In genomic region chr13:105220063-105220462, GRCh38 we compare ENCODE assay signal across 21 cellular contexts.
"Had no signal": no experiment of that assay in that cellular context is flagged by ENCODE, and none has a peak within 500 bp of the region (broad histone marks: within the 10 kb centered on the region; RNA-seq: fewer than 3 reads in every experiment).

No MANE protein-coding gene starts in this region.

- H3K9me3 Mint-ChIP-seq: activated CD4-positive, alpha-beta T cell treated with anti-CD3 and anti-CD28 coated beads, Interleukin-2, amount 10 ng/mL, durations not matched to agents 7 days and 5 days; activated naive CD4-positive, alpha-beta T cell treated with anti-CD3 and anti-CD28 coated beads, Interleukin-2, amount 50 U/mL, for 72 hours; natural killer cell; T-helper 1 cell treated with Interleukin-12 subunit alpha and Interleukin-12 subunit beta and Interleukin-4 antibody, amounts not matched to agents 30 μg/mL and 1 μg/mL, for 36 hours had no signal

- H3K27ac ChIP-seq: hepatocyte, lower lobe of right lung, neutrophil had no signal

- H3K27me3 Mint-ChIP-seq: activated CD4-positive, alpha-beta T cell treated with anti-CD3 and anti-CD28 coated beads, Interleukin-2, amount 10 ng/mL, durations not matched to agents 7 days and 5 days; brain had no signal

- H3K9me3 ChIP-seq: lower lobe of right lung, neutrophil had no signal

- H3K27ac Mint-ChIP-seq: activated CD4-positive, alpha-beta T cell treated with anti-CD3 and anti-CD28 coated beads, Interleukin-2, amount 10 ng/mL, durations not matched to agents 7 days and 5 days; activated naive CD4-positive, alpha-beta T cell treated with anti-CD3 and anti-CD28 coated beads, Interleukin-2, amount 50 U/mL, for 72 hours; brain; natural killer cell; T-helper 1 cell treated with Interleukin-12 subunit alpha and Interleukin-12 subunit beta and Interleukin-4 antibody, amounts not matched to agents 30 μg/mL and 1 μg/mL, for 36 hours had no signal

- H3K27me3 ChIP-seq: hepatocyte, neutrophil had no signal

- DNase-seq: activated CD4-positive, alpha-beta T cell treated with anti-CD3 and anti-CD28 coated beads, Interleukin-2, amount 10 ng/mL, durations not matched to agents 7 days and 5 days; activated CD8-positive, alpha-beta memory T cell treated with anti-CD3 and anti-CD28 coated beads, Interleukin-2, amount 50 U/mL, for 4 hours; activated effector memory CD4-positive, alpha-beta T cell treated with anti-CD3 and anti-CD28 coated beads, Interleukin-2, amount 50 U/mL, for 16 hours; activated T-cell treated with anti-CD3 and anti-CD28 coated beads, Interleukin-2, amount 50 U/mL, for 48 hours; amniotic stem cell; central memory CD4-positive, alpha-beta T cell; cortex of kidney; erythroblast; islet precursor cell; left colon; lower lobe of right lung; natural killer cell; stimulated activated CD4-positive, alpha-beta T cell treated with anti-CD3 and anti-CD28 coated beads, Interleukin-12 subunit alpha, Interleukin-12 subunit beta, amount 100 ng/mL, for 4 hours; stimulated activated CD4-positive, alpha-beta T cell treated with anti-CD3 and anti-CD28 coated beads, Interleukin-1b, Interleukin-23, amount 100 ng/mL, for 48 hours; stimulated activated CD8-positive, alpha-beta memory T cell treated with anti-CD3 and anti-CD28 coated beads, Interleukin-4, amount 100 ng/mL, for 48 hours; stimulated activated naive CD4-positive, alpha-beta T cell had no signal

- H3K4me3 ChIP-seq: hepatocyte, lower lobe of right lung had no signal

- H3K36me3 Mint-ChIP-seq: activated naive CD4-positive, alpha-beta T cell treated with anti-CD3 and anti-CD28 coated beads, Interleukin-2, amount 50 U/mL, for 72 hours; brain; natural killer cell had no signal

- H3K4me1 ChIP-seq: lower lobe of right lung had no signal

- H3K36me3 ChIP-seq: lower lobe of right lung, neutrophil had no signal

- H3K4me3 Mint-ChIP-seq: activated CD4-positive, alpha-beta T cell treated with anti-CD3 and anti-CD28 coated beads, Interleukin-2, amount 10 ng/mL, durations not matched to agents 7 days and 5 days; brain; natural killer cell; T-helper 1 cell treated with Interleukin-12 subunit alpha and Interleukin-12 subunit beta and Interleukin-4 antibody, amounts not matched to agents 30 μg/mL and 1 μg/mL, for 36 hours had no signal

- H3K4me1 Mint-ChIP-seq: activated CD4-positive, alpha-beta T cell treated with anti-CD3 and anti-CD28 coated beads, Interleukin-2, amount 10 ng/mL, durations not matched to agents 7 days and 5 days; brain; natural killer cell had no signal
